8 cellular contexts compared by ENCODE assay signal in the genomic region with DNA sequence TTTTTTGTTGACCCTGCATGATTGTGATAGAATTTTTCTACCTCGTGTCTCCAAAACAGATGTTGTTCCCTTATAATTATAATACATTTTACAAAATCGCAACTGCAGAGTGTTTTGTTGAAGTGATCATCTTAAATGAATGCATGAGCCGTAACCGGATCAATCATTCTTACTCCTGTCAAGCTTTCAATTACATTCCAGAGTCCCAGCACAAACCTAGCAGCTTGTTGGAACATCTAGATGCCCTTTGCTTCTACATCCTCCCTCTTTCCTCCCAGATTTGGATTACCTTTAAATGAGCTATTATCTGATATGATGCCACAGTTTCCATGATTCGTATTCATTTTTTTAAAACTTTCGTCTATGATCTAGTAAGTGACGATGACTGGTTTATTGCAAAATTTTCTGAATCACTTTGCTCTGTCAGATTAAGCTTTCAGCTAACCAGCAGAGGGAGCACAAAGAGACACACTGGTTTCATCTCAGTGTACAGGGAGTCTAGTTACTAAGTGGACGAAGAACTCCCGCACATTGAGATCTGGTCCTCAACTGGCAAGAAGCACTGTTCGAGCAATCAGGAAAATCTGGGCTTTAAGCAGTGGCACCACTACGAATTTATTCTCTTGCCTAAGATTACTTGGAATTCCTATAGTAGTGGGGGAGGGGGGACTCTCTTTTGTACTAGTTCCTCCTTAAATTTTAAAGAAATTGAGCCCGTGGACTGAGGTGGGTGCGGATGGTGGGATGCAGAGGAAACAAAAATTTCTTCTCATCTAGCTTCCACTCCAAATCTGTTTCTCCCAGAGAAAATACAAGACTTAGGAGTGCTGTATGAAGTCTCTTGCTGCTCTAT. TPM values are rescaled to one million over a fixed set of nuclear protein-coding genes. Genes with fewer than 3 reads are reported as not detected.
DNase-seq lines count a peak whose midpoint lies in the region; ATAC-seq and TF ChIP-seq lines count a peak whose summit lies in the region.

No MANE protein-coding gene starts in this region.

- POLR2A ChIA-PET in AG04450 (lab: Yijun Ruan, JAX), result interaction anchor here (1.2 kb wide), 1 partner anchor 223 kb away, joined by 3 read pairs; no protein-coding TSS in a partner anchor

- DNase-seq in AG04450 (ENCODE audit: low read depth, low spot score), result peak; percentile 64
- peak; percentile 58 for DNase-seq in GM12865 (ENCODE audit: low read depth)
- DNase-seq in NCI-H1417 treated with DMSO at 0.1 percent for 48 hours (lab: John Stamatoyannopoulos, UW), result peak; percentile 12
- DNase-seq in SW480 (ENCODE audit: low spot score), result peak; percentile 79
- DNase-seq in epidermal melanocyte (ENCODE audit: insufficient read length, low spot score), result peak; percentile 80
- peak; percentile 54 for DNase-seq in mucosa of gallbladder (ENCODE audit: low spot score)
- DNase-seq in NCI-H1436 (lab: John Stamatoyannopoulos, UW), result no peak

- ATAC-seq in HG02623 (IDR thresholded peaks at IDR 0.05; ENCODE audit: unreplicated experiment), result peak; percentile 88

- peaks cover 2% of the 10 kb centered on the region for H3K27me3 ChIP-seq in AG04450 (ENCODE audit: control insufficient read depth, insufficient read depth, low read length)

- TF ChIP-seq CTCF in AG04450 (IDR thresholded peaks at IDR 0.05; ENCODE audit: low read depth, low read length) (peak; percentile 89), GM12865 (IDR thresholded peaks at IDR 0.05; ENCODE audit: insufficient read depth, low read depth, low read length, missing control alignments) (peak; percentile 51)

- no peak overlapping the region for H3K27ac ChIP-seq in AG04450 (ENCODE audit: low read depth, low read length)

- CTCF ChIA-PET in AG04450 (lab: Charles Lee), result interaction anchor here (0.5 to 3.0 kb wide), 41 partner anchors 9 to 1561 kb away, joined by 3 to 85 read pairs (median 4); a partner anchor contains a TSS

- H3K4me3 ChIP-seq in AG04450 (ENCODE audit: low read depth, low read length) (no peak overlapping the region), GM12865 (ENCODE audit: low read depth, low read length) (no peak overlapping the region)

- H3K9me3 ChIP-seq in AG04450 (ENCODE audit: control insufficient read depth, insufficient read depth, low read length), result no peaks in the 10 kb centered on the region

RNA-seq across cellular contexts. Expression of a gene that starts 40.9 kb away (rescaled TPM):
- polyA plus RNA-seq in AG04450 (2011; rRNA removed), result not detected in 2 replicates
- not detected in 2 replicates for polyA minus RNA-seq in AG04450 (2011; rRNA and poly(A)+ RNA removed)
- not detected for total RNA-seq in mucosa of gallbladder

RNA-seq across cellular contexts. Expression of a gene that starts 54.7 kb away (rescaled TPM):
- 1.0 and 1.8 TPM in 2 replicates for polyA plus RNA-seq in AG04450 (2011; rRNA removed)
- polyA minus RNA-seq in AG04450 (2011; rRNA and poly(A)+ RNA removed), result 7.1 and 9.3 TPM in 2 replicates
- total RNA-seq in mucosa of gallbladder, result 4.9 TPM
